In the genomic region with DNA sequence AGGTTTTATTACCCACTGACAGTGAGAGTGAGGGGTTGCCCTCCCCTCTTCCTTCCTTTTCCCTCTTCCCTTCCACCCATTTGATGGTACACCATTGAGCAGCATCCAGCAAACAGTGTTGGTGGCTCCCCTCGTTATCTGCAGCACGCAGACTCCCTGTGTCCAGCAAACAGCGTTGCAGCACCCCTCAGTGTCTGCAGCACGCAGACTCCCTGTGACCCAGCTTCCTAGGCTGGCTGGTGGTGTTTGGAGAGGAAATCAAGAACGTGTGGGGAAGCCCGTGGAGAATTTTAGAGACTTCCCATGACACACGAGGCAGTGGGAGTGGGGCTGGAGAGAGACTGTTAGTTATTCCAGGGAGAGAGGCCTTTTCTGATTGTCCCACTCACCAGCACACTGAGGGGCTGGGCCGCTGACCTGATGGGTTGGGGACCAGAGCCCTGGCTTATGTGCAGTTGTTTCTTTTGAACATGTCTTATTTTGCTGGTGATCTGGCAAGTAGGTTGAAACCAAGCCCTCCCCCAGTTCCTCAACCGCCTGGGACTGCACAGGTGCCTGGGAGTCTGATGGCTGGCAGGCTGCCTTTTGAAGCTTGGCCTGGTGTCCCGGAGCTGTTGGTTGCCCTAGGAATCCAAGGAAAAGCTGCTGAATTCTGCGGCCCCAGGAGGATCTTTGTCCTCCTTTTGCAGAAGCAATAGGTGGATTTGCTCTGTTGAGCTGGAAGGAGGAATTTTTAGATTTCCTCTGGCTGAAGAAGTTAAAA, we compare ENCODE assay signal across 18 cellular contexts. TPM values are rescaled to one million over a fixed set of nuclear protein-coding genes. Genes with fewer than 3 reads are reported as not detected.
DNase-seq lines count a peak whose midpoint lies in the region; ATAC-seq, FAIRE-seq and TF ChIP-seq lines count a peak whose summit lies in the region.
"Had no signal": no experiment of that assay in that cellular context is flagged by ENCODE, and none has a peak within 500 bp of the region (broad histone marks: within the 10 kb centered on the region; RNA-seq: fewer than 3 reads in every experiment).

No MANE protein-coding gene starts in this region.

- no peak overlapping the region for H2AFZ ChIP-seq in HepG2 (ENCODE audit: low read length)

- TF ChIP-seq EP300 in HepG2 (IDR thresholded peaks at IDR 0.05; ENCODE audit: low read depth in 2 of 2, low read length in 2 of 2) (no peak), HepG2 (CRISPR knock-in tag; IDR thresholded peaks at IDR 0.05; ENCODE audit: borderline replicate concordance) (no peak), suprapubic skin (IDR thresholded peaks at IDR 0.05) (no peak)

- peaks cover 68% of the 10 kb centered on the region for H3K4me1 Mint-ChIP-seq in activated naive CD4-positive, alpha-beta T cell treated with anti-CD3 and anti-CD28 coated beads for 36 hours (ENCODE audit: low read depth)
- peaks cover 79% of the 10 kb centered on the region for H3K4me1 Mint-ChIP-seq in activated naive CD8-positive, alpha-beta T cell (ENCODE audit: low read depth)

- DNase-seq in activated naive CD4-positive, alpha-beta T cell treated with anti-CD3 and anti-CD28 coated beads for 36 hours: peak; percentile 20
- DNase-seq in activated naive CD4-positive, alpha-beta T cell treated with Interleukin-2 at 50 U/mL for 16 hours: no peak
- DNase-seq in HepG2 (ENCODE audit: low spot score): no peak
- DNase-seq in suprapubic skin (ENCODE audit: low spot score in 2 of 2): peak; percentile 26 to 49
- no peak for DNase-seq in NCI-H2081 treated with DMSO at 0.1 percent for 48 hours (lab: John Stamatoyannopoulos, UW)
- no peak for DNase-seq in SKM-1 (lab: John Stamatoyannopoulos, UW; ENCODE audit: unreplicated experiment)
- no peak for DNase-seq in NCI-H526 treated with DMSO at 0.1 percent for 48 hours (lab: John Stamatoyannopoulos, UW)
- DNase-seq: adrenal gland, mesendoderm, NCI-H1105, NCI-H510A treated with DMSO at 0.1 percent for 48 hours, ovary, RPMI8226 had no signal

- no peak overlapping the region for H3K4me2 ChIP-seq in HepG2 (ENCODE audit: low read depth, low read length)

- TF ChIP-seq POLR2A in HepG2 (IDR thresholded peaks at IDR 0.05; ENCODE audit: insufficient read depth in 1 of 2, low read depth in 2 of 2, low read length in 2 of 2) (no peak), suprapubic skin (IDR thresholded peaks at IDR 0.05) (no peak)

- no peak for TF ChIP-seq RAD21 in HepG2 (CRISPR knock-in tag; IDR thresholded peaks at IDR 0.05)

- H3K9me3 ChIP-seq in HepG2 (ENCODE audit: low read length) (no peaks in the 10 kb centered on the region), suprapubic skin (no peaks in the 10 kb centered on the region)
- H3K9me3 ChIP-seq: adrenal gland, ovary, tibial artery had no signal

- H3K9ac ChIP-seq in HepG2 (ENCODE audit: insufficient read depth, low read depth, low read length): no peak overlapping the region

- no peaks in the 10 kb centered on the region for H3K9me3 Mint-ChIP-seq in activated naive CD4-positive, alpha-beta T cell treated with anti-CD3 and anti-CD28 coated beads for 36 hours
- no peaks in the 10 kb centered on the region for H3K9me3 Mint-ChIP-seq in activated naive CD8-positive, alpha-beta T cell (ENCODE audit: low read depth)
- H3K9me3 Mint-ChIP-seq: dendritic cell treated with granulocyte-macrophage colony-stimulating factor and Interleukin-4, amounts not matched to agents 40 ng/mL and 50 ng/mL, for 4 days had no signal

- intact Hi-C loops in activated naive CD4-positive, alpha-beta T cell treated with anti-CD3 and anti-CD28 coated beads for 36 hours (cut with micrococcal nuclease): no loop called here
- intact Hi-C loops in HepG2 (cut with micrococcal nuclease; ENCODE audit: unreplicated experiment): no loop called here

- no peak overlapping the region for H3K4me3 Mint-ChIP-seq in activated naive CD4-positive, alpha-beta T cell treated with anti-CD3 and anti-CD28 coated beads for 36 hours
- no peak overlapping the region for H3K4me3 Mint-ChIP-seq in activated naive CD8-positive, alpha-beta T cell
- H3K4me3 Mint-ChIP-seq: dendritic cell treated with granulocyte-macrophage colony-stimulating factor and Interleukin-4, amounts not matched to agents 40 ng/mL and 50 ng/mL, for 4 days had no signal

- no peak overlapping the region for H3K27ac ChIP-seq in HepG2 (ENCODE audit: extremely low read length, insufficient read depth, low read length)
- H3K27ac ChIP-seq in suprapubic skin: no peak overlapping the region
- H3K27ac ChIP-seq: adrenal gland, ovary, tibial artery had no signal

- H3K27ac Mint-ChIP-seq in activated naive CD4-positive, alpha-beta T cell treated with anti-CD3 and anti-CD28 coated beads for 36 hours: no peak overlapping the region
- H3K27ac Mint-ChIP-seq in activated naive CD8-positive, alpha-beta T cell: peak overlapping the region; percentile 69
- H3K27ac Mint-ChIP-seq: dendritic cell treated with granulocyte-macrophage colony-stimulating factor and Interleukin-4, amounts not matched to agents 40 ng/mL and 50 ng/mL, for 4 days had no signal

- H3K27me3 ChIP-seq in HepG2 (ENCODE audit: control insufficient read depth in 1 of 2, insufficient read depth in 2 of 2, low read length in 2 of 2): no peaks in the 10 kb centered on the region
- H3K27me3 ChIP-seq in suprapubic skin: no peaks in the 10 kb centered on the region
- H3K27me3 ChIP-seq: adrenal gland, ovary had no signal

- H3K4me3 ChIP-seq in HepG2 (replicated peaks in 1 of 3; ENCODE audit: insufficient read depth in 1 of 3, low read depth in 2 of 3, low read length in 3 of 3) (no peak overlapping the region), suprapubic skin (no peak overlapping the region)
- H3K4me3 ChIP-seq: adrenal gland, ovary, tibial artery had no signal

- no peaks in the 10 kb centered on the region for H4K20me1 ChIP-seq in HepG2 (ENCODE audit: insufficient read depth, low read length)

- no peak for FAIRE-seq in HepG2 (lab: Jason Lieb, UNC)

- 50% methylated on average over 10 of the region's 11 CpGs for WGBS in HepG2 (ENCODE audit: low lambda C conversion rate)
- WGBS in suprapubic skin: 64% methylated on average over 11 of the region's 11 CpGs

- CTCF ChIA-PET in activated naive CD4-positive, alpha-beta T cell treated with anti-CD3 and anti-CD28 coated beads for 36 hours (lab: Charles Lee): no interaction called here
- CTCF ChIA-PET in HepG2 (lab: Yijun Ruan, JAX; ENCODE audit: low intra/inter-chr PET ratio, low total read pairs): no interaction called here

- BruUV-seq in HepG2 (replicated peaks; lab: Mats Ljungman, UMichigan): no TSS peak

- H3K27me3 Mint-ChIP-seq in activated naive CD4-positive, alpha-beta T cell treated with anti-CD3 and anti-CD28 coated beads for 36 hours (ENCODE audit: low read depth): no peaks in the 10 kb centered on the region
- no peaks in the 10 kb centered on the region for H3K27me3 Mint-ChIP-seq in activated naive CD8-positive, alpha-beta T cell

- POLR2A ChIA-PET in HepG2 (lab: Yijun Ruan, JAX): no interaction called here

- H3K4me1 ChIP-seq in HepG2 (ENCODE audit: insufficient read depth, low read length): no peaks in the 10 kb centered on the region
- H3K4me1 ChIP-seq in suprapubic skin: no peaks in the 10 kb centered on the region
- H3K4me1 ChIP-seq: adrenal gland, tibial artery had no signal

- no peak for ATAC-seq in HepG2

- H3K36me3 Mint-ChIP-seq in activated naive CD4-positive, alpha-beta T cell treated with anti-CD3 and anti-CD28 coated beads for 36 hours (ENCODE audit: low read depth): peaks cover 2% of the 10 kb centered on the region
- H3K36me3 Mint-ChIP-seq in activated naive CD8-positive, alpha-beta T cell: peaks cover 4% of the 10 kb centered on the region

- no peaks in the 10 kb centered on the region for H3K79me2 ChIP-seq in HepG2 (ENCODE audit: insufficient read depth, low read length)

- TF ChIP-seq CTCF in HepG2 (CRISPR knock-in tag; IDR thresholded peaks at IDR 0.05): peak; percentile 27; the same call in 1 of the 2 replicates
- no peak for TF ChIP-seq CTCF in suprapubic skin (IDR thresholded peaks at IDR 0.05)

- H3K36me3 ChIP-seq in HepG2 (replicated peaks in 1 of 2; ENCODE audit: control insufficient read depth in 1 of 2, insufficient read depth in 2 of 2, low read length in 2 of 2) (no peaks in the 10 kb centered on the region), suprapubic skin (no peaks in the 10 kb centered on the region)
- H3K36me3 ChIP-seq: adrenal gland, ovary, tibial artery had no signal

- in situ Hi-C loops in HepG2 (cut with HindIII; ENCODE audit: extremely low pct_ligation_motif_present, low pct_unique_long_range_greater_than_20kb): no loop called here

RNA-seq across cellular contexts. Expression of a gene that starts 18.9 kb away (rescaled TPM):
- total RNA-seq in activated naive CD4-positive, alpha-beta T cell treated with anti-CD3 and anti-CD28 coated beads for 36 hours: 10 to 100 TPM; 16.2 to 18.3 TPM
- total RNA-seq in HepG2 (2016; rRNA removed; fragmentation: Illumina TruSeq; extraction: Trizol): 0.29 and 0.62 TPM in 2 replicates
- total RNA-seq in HepG2 (2016; cell fraction: cytosol; rRNA removed; fragmentation: Illumina TruSeq; extraction: Trizol; ENCODE audit: low read depth): 0.40 and 0.79 TPM in 2 replicates
- total RNA-seq in HepG2 (2016; cell fraction: insoluble cytoplasmic fraction; rRNA removed; fragmentation: Illumina TruSeq; extraction: Trizol): 0.56 and 0.74 TPM in 2 replicates
- 0.79 and 0.83 TPM in 2 replicates for total RNA-seq in HepG2 (2016; cell fraction: membrane; rRNA removed; fragmentation: Illumina TruSeq; extraction: Trizol)
- total RNA-seq in HepG2 (2016; cell fraction: nucleus; rRNA removed; fragmentation: Illumina TruSeq; extraction: Trizol): 0.60 and 0.71 TPM in 2 replicates
- 1.5 and 2.3 TPM in 2 replicates for polyA plus RNA-seq in HepG2 (2011; rRNA removed)
- polyA plus RNA-seq in HepG2 (2011; cell fraction: cytosol; rRNA removed): 1.2 and 1.4 TPM in 2 replicates
- polyA plus RNA-seq in HepG2 (2011; cell fraction: nucleus; rRNA removed): 2.0 and 2.3 TPM in 2 replicates
- 1.0 TPM in 2 replicates for polyA plus RNA-seq in HepG2 (2012)
- polyA plus RNA-seq in HepG2 (2016; cell fraction: cytosol; fragmentation: Illumina TruSeq; extraction: Trizol; ENCODE audit: low read depth): 0.34 and 0.35 TPM in 2 replicates
- polyA plus RNA-seq in HepG2 (2016; cell fraction: insoluble cytoplasmic fraction; fragmentation: Illumina TruSeq; extraction: Trizol; ENCODE audit: low read depth): 0.58 and 0.87 TPM in 2 replicates
- polyA plus RNA-seq in HepG2 (2016; cell fraction: membrane; fragmentation: Illumina TruSeq; extraction: Trizol; ENCODE audit: low read depth): 0.64 TPM in 2 replicates
- 1.00 and 1.3 TPM in 2 replicates for polyA plus RNA-seq in HepG2 (2016; cell fraction: nucleus; fragmentation: Illumina TruSeq; extraction: Trizol; ENCODE audit: insufficient read depth, low read depth)
- 0.26 and 2.5 TPM in 2 replicates for polyA minus RNA-seq in HepG2 (2011; rRNA and poly(A)+ RNA removed; ENCODE audit: low replicate concordance)
- 0.49 and 0.79 TPM in 2 replicates for polyA minus RNA-seq in HepG2 (2011; cell fraction: cytosol; rRNA and poly(A)+ RNA removed)
- polyA minus RNA-seq in HepG2 (2011; cell fraction: nucleus; rRNA and poly(A)+ RNA removed): 0.99 and 1.9 TPM in 2 replicates
- 1 to 10 TPM; 1.3 to 7.0 (median 2.4) TPM for total RNA-seq in suprapubic skin

RNA-seq across cellular contexts. Expression of a gene that starts 56.3 kb away (rescaled TPM):
- not detected for total RNA-seq in activated naive CD4-positive, alpha-beta T cell treated with anti-CD3 and anti-CD28 coated beads for 36 hours
- total RNA-seq in HepG2 (2016; rRNA removed; fragmentation: Illumina TruSeq; extraction: Trizol) (not detected in 2 replicates), suprapubic skin (not detected)
- total RNA-seq in HepG2 (2016; cell fraction: cytosol; rRNA removed; fragmentation: Illumina TruSeq; extraction: Trizol; ENCODE audit: low read depth): not detected in 2 replicates
- total RNA-seq in HepG2 (2016; cell fraction: insoluble cytoplasmic fraction; rRNA removed; fragmentation: Illumina TruSeq; extraction: Trizol): not detected in 2 replicates
- total RNA-seq in HepG2 (2016; cell fraction: membrane; rRNA removed; fragmentation: Illumina TruSeq; extraction: Trizol): not detected in 2 replicates
- total RNA-seq in HepG2 (2016; cell fraction: nucleus; rRNA removed; fragmentation: Illumina TruSeq; extraction: Trizol): not detected in 2 replicates
- polyA plus RNA-seq in HepG2 (2011; rRNA removed): not detected in 2 replicates
- not detected in 2 replicates for polyA plus RNA-seq in HepG2 (2011; cell fraction: cytosol; rRNA removed)
- polyA plus RNA-seq in HepG2 (2011; cell fraction: nucleus; rRNA removed): not detected in 2 replicates
- polyA plus RNA-seq in HepG2 (2012): 0.13 TPM in 1 of 2 replicates, not detected in the other
- not detected in 2 replicates for polyA plus RNA-seq in HepG2 (2016; cell fraction: cytosol; fragmentation: Illumina TruSeq; extraction: Trizol; ENCODE audit: low read depth)
- not detected in 2 replicates for polyA plus RNA-seq in HepG2 (2016; cell fraction: insoluble cytoplasmic fraction; fragmentation: Illumina TruSeq; extraction: Trizol; ENCODE audit: low read depth)
- polyA plus RNA-seq in HepG2 (2016; cell fraction: membrane; fragmentation: Illumina TruSeq; extraction: Trizol; ENCODE audit: low read depth): not detected in 2 replicates
- polyA plus RNA-seq in HepG2 (2016; cell fraction: nucleus; fragmentation: Illumina TruSeq; extraction: Trizol; ENCODE audit: insufficient read depth, low read depth): not detected in 2 replicates
- polyA minus RNA-seq in HepG2 (2011; rRNA and poly(A)+ RNA removed; ENCODE audit: low replicate concordance): not detected in 2 replicates
- polyA minus RNA-seq in HepG2 (2011; cell fraction: cytosol; rRNA and poly(A)+ RNA removed): not detected in 2 replicates
- not detected in 2 replicates for polyA minus RNA-seq in HepG2 (2011; cell fraction: nucleus; rRNA and poly(A)+ RNA removed)
- total RNA-seq: adrenal gland, fibroblast of lung, ovary had no signal
- polyA plus RNA-seq: adrenal gland, AG04450, fibroblast of lung, ovary had no signal

Comparison
In these comparisons a context has a peak if more than half of its experiments do, and no peak if none do; other contexts are left out.
1. DNase-seq: peak in activated naive CD4-positive, alpha-beta T cell treated with anti-CD3 and anti-CD28 coated beads for 36 hours (single experiment) and suprapubic skin (2 of 2); none in activated naive CD4-positive, alpha-beta T cell treated with Interleukin-2 at 50 U/mL for 16 hours (single experiment), HepG2 (single experiment), NCI-H2081 treated with DMSO at 0.1 percent for 48 hours (single experiment), SKM-1 (single experiment) and NCI-H526 treated with DMSO at 0.1 percent for 48 hours (single experiment).